Comparison of ENCODE assay signal across 22 cellular contexts in the genomic region with DNA sequence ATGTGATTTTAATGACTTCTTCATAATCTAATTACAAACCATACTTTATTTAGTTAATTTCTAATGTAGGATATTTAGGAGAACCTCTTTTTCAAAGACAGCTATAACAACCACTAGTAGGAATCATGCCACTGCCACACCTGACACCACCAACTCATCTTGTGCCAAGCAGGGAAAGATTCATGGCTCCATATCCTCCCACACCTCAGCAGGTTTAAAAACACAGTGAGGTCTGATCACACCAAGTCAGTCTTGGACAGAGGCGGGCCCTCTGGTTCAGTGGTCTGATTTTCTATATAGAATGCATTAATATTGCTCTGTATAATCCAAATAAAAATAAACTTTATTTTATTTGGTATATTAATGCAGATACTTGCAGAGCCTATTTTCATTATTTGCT.
DNase-seq lines count a peak whose midpoint lies in the region; ATAC-seq and TF ChIP-seq lines count a peak whose summit lies in the region.
"Had no signal": no experiment of that assay in that cellular context is flagged by ENCODE, and none has a peak within 500 bp of the region (broad histone marks: within the 10 kb centered on the region; RNA-seq: fewer than 3 reads in every experiment).

No MANE protein-coding gene starts in this region.

- no peaks in the 10 kb centered on the region for H3K36me3 Mint-ChIP-seq in nephron (ENCODE audit: low read depth)
- H3K36me3 Mint-ChIP-seq in CD8-positive, alpha-beta T cell: no peaks in the 10 kb centered on the region
- H3K36me3 Mint-ChIP-seq: CD4-positive, CD25-positive, alpha-beta regulatory T cell; CD8-positive, alpha-beta memory T cell had no signal

- ATAC-seq in Right ventricle myocardium superior (ENCODE audit: poor library complexity) (peak; percentile 47), Right ventricle myocardium inferior (no peak), right cardiac atrium (peak; percentile 63 to 70)
- ATAC-seq in CD8-positive, alpha-beta T cell: no peak
- ATAC-seq: GM12878 had no signal

- CTCF ChIA-PET in CD8-positive, alpha-beta T cell (lab: Charles Lee): no interaction called here

- peaks cover 4% of the 10 kb centered on the region for H3K9me3 ChIP-seq in left ventricle myocardium inferior (replicated peaks)
- no peaks in the 10 kb centered on the region for H3K9me3 ChIP-seq in right cardiac atrium (ENCODE audit: control insufficient read depth, low read length)
- H3K9me3 ChIP-seq in CD8-positive, alpha-beta T cell (ENCODE audit: low read length): no peaks in the 10 kb centered on the region
- H3K9me3 ChIP-seq: BLaER1 had no signal

- POLR2A ChIA-PET in CD8-positive, alpha-beta T cell (lab: Charles Lee): no interaction called here

- peak overlapping the region; percentile 58 for H3K27ac ChIP-seq in left ventricle myocardium inferior (replicated peaks)
- peak overlapping the region; percentile 61 for H3K27ac ChIP-seq in right cardiac atrium (ENCODE audit: low read length)
- H3K27ac ChIP-seq in CD8-positive, alpha-beta T cell (ENCODE audit: low read depth, low read length): no peak overlapping the region
- H3K27ac ChIP-seq: 22Rv1, BLaER1, C4-2B, GM23248 had no signal

- H3K4me3 ChIP-seq in left ventricle myocardium inferior (no peak overlapping the region), right cardiac atrium (ENCODE audit: low read length) (no peak overlapping the region)
- no peak overlapping the region for H3K4me3 ChIP-seq in CD8-positive, alpha-beta T cell (ENCODE audit: low read depth, low read length)
- H3K4me3 ChIP-seq: BLaER1, GM12878, GM23248 had no signal

- no peaks in the 10 kb centered on the region for H3K9me3 Mint-ChIP-seq in nephron
- H3K9me3 Mint-ChIP-seq in CD8-positive, alpha-beta T cell: no peaks in the 10 kb centered on the region
- H3K9me3 Mint-ChIP-seq: CD8-positive, alpha-beta memory T cell had no signal

- H3K4me1 Mint-ChIP-seq in nephron: peaks cover 24% of the 10 kb centered on the region
- H3K4me1 Mint-ChIP-seq in CD8-positive, alpha-beta T cell (ENCODE audit: low read depth): no peaks in the 10 kb centered on the region
- H3K4me1 Mint-ChIP-seq: B cell; CD4-positive, CD25-positive, alpha-beta regulatory T cell; CD8-positive, alpha-beta memory T cell had no signal

- 73% methylated on average over 1 of the region's 1 CpG for WGBS in right cardiac atrium

- H3K4me3 Mint-ChIP-seq in nephron: no peak overlapping the region
- H3K4me3 Mint-ChIP-seq in CD8-positive, alpha-beta T cell: no peak overlapping the region
- H3K4me3 Mint-ChIP-seq: B cell; CD4-positive, CD25-positive, alpha-beta regulatory T cell; CD8-positive, alpha-beta memory T cell had no signal

- H3K4me1 ChIP-seq in left ventricle myocardium inferior: peaks cover 9% of the 10 kb centered on the region
- H3K4me1 ChIP-seq in right cardiac atrium (ENCODE audit: control insufficient read depth, insufficient read depth, low read length): no peaks in the 10 kb centered on the region
- no peaks in the 10 kb centered on the region for H3K4me1 ChIP-seq in CD8-positive, alpha-beta T cell (ENCODE audit: insufficient read depth, low read length)
- H3K4me1 ChIP-seq: BLaER1 had no signal

- intact Hi-C loops in Right ventricle myocardium superior (cut with DNase I) (no loop called here), Right ventricle myocardium inferior (cut with DNase I) (loop anchor here (10.0 kb wide), 1 partner anchor 151 kb away; no protein-coding TSS in a partner anchor), left ventricle myocardium inferior (cut with micrococcal nuclease) (no loop called here), right cardiac atrium (cut with DNase I) (no loop called here)
- intact Hi-C loops in CD8-positive, alpha-beta T cell (cut with DNase I, micrococcal nuclease): no loop called here

- H3K27ac Mint-ChIP-seq in nephron: peak overlapping the region; percentile 81 to 96 (median 82)
- no peak overlapping the region for H3K27ac Mint-ChIP-seq in CD8-positive, alpha-beta T cell
- H3K27ac Mint-ChIP-seq: B cell; CD4-positive, CD25-positive, alpha-beta regulatory T cell; CD8-positive, alpha-beta memory T cell had no signal

- TF ChIP-seq CTCF in left ventricle myocardium inferior (IDR thresholded peaks at IDR 0.05; ENCODE audit: borderline replicate concordance) (no peak), nephron (IDR thresholded peaks at IDR 0.05; ENCODE audit: unreplicated experiment in 3 of 3) (no peak)
- TF ChIP-seq CTCF in CD8-positive, alpha-beta T cell (IDR thresholded peaks at IDR 0.05): no peak

- no peak for DNase-seq in Right ventricle myocardium superior
- no peak for DNase-seq in Right ventricle myocardium inferior (ENCODE audit: missing footprints)
- no peak for DNase-seq in left ventricle myocardium inferior
- peak in 1 of 3 donors; percentile 50 for DNase-seq in right cardiac atrium
- no peak for DNase-seq in activated CD8-positive, alpha-beta memory T cell treated with anti-CD3 and anti-CD28 coated beads for 24 hours
- DNase-seq in anterior cingulate cortex (lab: John Stamatoyannopoulos, UW): no peak
- DNase-seq in CD8-positive, alpha-beta T cell: no peak
- DNase-seq: CD4-positive, CD25-positive, alpha-beta regulatory T cell; CD8-positive, alpha-beta memory T cell; DMS 273 treated with DMSO at 0.1 percent for 48 hours; DMS79; EL; GDM1; GM23248; H7; HCEC 1CT had no signal

- no peaks in the 10 kb centered on the region for H3K27me3 Mint-ChIP-seq in nephron (ENCODE audit: low read depth)
- no peaks in the 10 kb centered on the region for H3K27me3 Mint-ChIP-seq in CD8-positive, alpha-beta T cell (ENCODE audit: low read depth)
- H3K27me3 Mint-ChIP-seq: B cell had no signal

- no peaks in the 10 kb centered on the region for H3K36me3 ChIP-seq in left ventricle myocardium inferior
- H3K36me3 ChIP-seq in CD8-positive, alpha-beta T cell (ENCODE audit: insufficient read depth, low read length): no peaks in the 10 kb centered on the region
- H3K36me3 ChIP-seq: BLaER1 had no signal

- H3K27me3 ChIP-seq in left ventricle myocardium inferior (ENCODE audit: low read depth) (no peaks in the 10 kb centered on the region), right cardiac atrium (ENCODE audit: control insufficient read depth, insufficient read depth) (no peaks in the 10 kb centered on the region)
- H3K27me3 ChIP-seq in CD8-positive, alpha-beta T cell (ENCODE audit: insufficient read depth, low read length): no peaks in the 10 kb centered on the region
- H3K27me3 ChIP-seq: BLaER1 had no signal

Comparison
In these comparisons a context has a peak if more than half of its experiments do, and no peak if none do; other contexts are left out.
1. ATAC-seq: peak in Right ventricle myocardium superior (single experiment) and right cardiac atrium (2 of 2); none in Right ventricle myocardium inferior (single experiment) and CD8-positive, alpha-beta T cell (single experiment).